ENCODE assay signal across 25 cellular contexts in the genomic region with DNA sequence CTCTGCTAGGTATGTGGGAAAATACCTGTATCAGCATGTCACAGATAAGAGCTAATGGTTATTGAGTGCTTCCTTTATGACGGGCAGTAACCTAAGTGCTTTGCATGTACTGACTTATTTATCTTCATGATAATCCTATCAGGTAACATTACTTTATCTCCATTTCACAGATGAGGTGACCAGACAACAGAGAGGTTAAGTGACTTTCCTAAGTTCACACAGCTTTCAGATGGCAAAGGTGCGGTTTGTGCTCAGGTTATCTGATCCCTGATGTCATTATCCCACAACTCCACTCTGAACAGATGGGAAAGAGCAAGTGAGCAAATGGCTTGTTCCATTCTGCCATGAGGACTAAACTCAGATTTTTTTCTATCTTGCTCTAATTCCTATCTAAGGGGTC.
"Had no signal": no experiment of that assay in that cellular context is flagged by ENCODE, and none has a peak within 500 bp of the region (broad histone marks: within the 10 kb centered on the region; RNA-seq: fewer than 3 reads in every experiment).

No MANE protein-coding gene starts in this region.

- H3K27ac Mint-ChIP-seq: endodermal cell; immature natural killer cell; naive B cell; nephron; progenitor cell of endocrine pancreas; stimulated activated effector memory CD8-positive, alpha-beta T cell treated with anti-CD3 and anti-CD28 coated beads, Interleukin-12 subunit alpha, Interleukin-12 subunit beta, amount 100 ng/mL, for 72 hours; type B pancreatic cell had no signal

- H3K4me1 Mint-ChIP-seq: immature natural killer cell; naive B cell; nephron; stimulated activated effector memory CD8-positive, alpha-beta T cell treated with anti-CD3 and anti-CD28 coated beads, Interleukin-12 subunit alpha, Interleukin-12 subunit beta, amount 100 ng/mL, for 72 hours had no signal

- H3K36me3 ChIP-seq: gastroesophageal sphincter, left ventricle myocardium inferior, lower lobe of right lung, pancreas, suprapubic skin, thyroid gland had no signal

- H3K27ac ChIP-seq: coronary artery, gastroesophageal sphincter, left ventricle myocardium inferior, lower lobe of right lung, pancreas, suprapubic skin, thyroid gland had no signal

- H3K9me3 ChIP-seq: gastroesophageal sphincter, left ventricle myocardium inferior, lower lobe of right lung, pancreas, suprapubic skin, thyroid gland had no signal

- ATAC-seq: esophagus mucosa; gastroesophageal sphincter; lower lobe of right lung; pancreas; right cardiac atrium; stimulated activated effector memory CD8-positive, alpha-beta T cell treated with anti-CD3 and anti-CD28 coated beads, Interleukin-12 subunit alpha, Interleukin-12 subunit beta, amount 100 ng/mL, for 72 hours; stimulated activated naive CD8-positive, alpha-beta T cell treated with anti-CD3 and anti-CD28 coated beads, Interleukin-15, Interleukin-2, amounts not matched to agents 100 U/mL and 50 U/mL, for 24 hours had no signal

- H3K4me3 ChIP-seq: coronary artery, gastroesophageal sphincter, left ventricle myocardium inferior, lower lobe of right lung, pancreas, suprapubic skin, thyroid gland had no signal

- H3K4me3 Mint-ChIP-seq: endodermal cell; immature natural killer cell; naive B cell; nephron; stimulated activated effector memory CD8-positive, alpha-beta T cell treated with anti-CD3 and anti-CD28 coated beads, Interleukin-12 subunit alpha, Interleukin-12 subunit beta, amount 100 ng/mL, for 72 hours; type B pancreatic cell had no signal

- DNase-seq: effector CD4-positive, alpha-beta T cell; endodermal cell; glutamatergic neuron; immature natural killer cell; left ventricle myocardium inferior; lower lobe of right lung; mesenchymal stem cell; naive B cell; occipital lobe; pancreas; right cardiac atrium; stimulated activated CD4-positive, alpha-beta T cell treated with anti-CD3 and anti-CD28 coated beads, Interleukin-4, amount 100 ng/mL, for 1 hour; stimulated activated CD8-positive, alpha-beta memory T cell treated with anti-CD3 and anti-CD28 coated beads, Interleukin-4, amount 100 ng/mL, for 48 hours; stimulated activated naive CD8-positive, alpha-beta T cell treated with anti-CD3 and anti-CD28 coated beads, Interleukin-15, Interleukin-2, amounts not matched to agents 100 U/mL and 50 U/mL, for 24 hours; thyroid gland had no signal

- FAIRE-seq: keratinocyte, pancreas, urothelium cell line had no signal

- H3K27me3 ChIP-seq: gastroesophageal sphincter, pancreas, thyroid gland had no signal

- H3K4me1 ChIP-seq: gastroesophageal sphincter, left ventricle myocardium inferior, lower lobe of right lung, pancreas, suprapubic skin, thyroid gland had no signal

- H3K9me3 Mint-ChIP-seq: endodermal cell; immature natural killer cell; nephron; stimulated activated effector memory CD8-positive, alpha-beta T cell treated with anti-CD3 and anti-CD28 coated beads, Interleukin-12 subunit alpha, Interleukin-12 subunit beta, amount 100 ng/mL, for 72 hours; type B pancreatic cell had no signal

- H3K36me3 Mint-ChIP-seq: immature natural killer cell; naive B cell; stimulated activated effector memory CD8-positive, alpha-beta T cell treated with anti-CD3 and anti-CD28 coated beads, Interleukin-12 subunit alpha, Interleukin-12 subunit beta, amount 100 ng/mL, for 72 hours; type B pancreatic cell had no signal
